ENCODE assay signal across 8 cellular contexts in the genomic region with DNA sequence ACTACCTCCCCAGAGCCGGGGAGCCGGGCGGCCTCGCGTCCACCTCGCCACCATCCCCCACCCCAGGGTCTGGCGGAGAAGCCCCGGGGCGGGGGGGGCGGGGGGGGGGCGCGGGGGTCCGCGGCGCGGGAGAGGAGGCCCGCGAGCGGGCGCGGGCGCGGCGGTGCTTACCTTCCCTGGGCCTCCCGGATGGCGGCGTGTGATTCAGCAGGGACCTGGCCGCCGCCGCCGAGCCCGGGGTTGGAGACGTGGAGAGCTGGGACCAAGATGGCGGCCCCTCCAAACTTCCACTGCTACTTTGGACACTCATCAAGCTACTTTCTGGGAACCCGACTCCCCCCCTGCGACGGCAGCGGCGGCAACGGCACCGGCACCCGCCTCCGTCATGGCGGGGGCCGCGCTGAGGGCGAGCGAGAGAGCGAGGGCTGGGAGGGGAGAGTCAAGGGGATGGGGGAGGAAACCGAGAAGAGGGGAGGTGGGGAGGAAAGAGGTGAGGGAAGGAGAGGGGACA. TPM values are rescaled to one million over a fixed set of nuclear protein-coding genes. Genes with fewer than 3 reads are reported as not detected.
A peak's percentile ranks its signal among the peaks of the same experiment; 100 is the strongest.
DNase-seq lines count a peak whose midpoint lies in the region; ATAC-seq and TF ChIP-seq lines count a peak whose summit lies in the region.

No MANE protein-coding gene starts in this region.

- peaks cover 9% of the 10 kb centered on the region for H3K36me3 Mint-ChIP-seq in activated CD4-positive, alpha-beta T cell treated with anti-CD3 and anti-CD28 coated beads, Interleukin-2, amount 10 ng/mL, durations not matched to agents 7 days and 5 days (ENCODE audit: low read depth)

- no peaks in the 10 kb centered on the region for H3K27me3 Mint-ChIP-seq in activated CD4-positive, alpha-beta T cell treated with anti-CD3 and anti-CD28 coated beads, Interleukin-2, amount 10 ng/mL, durations not matched to agents 7 days and 5 days

- peak overlapping the region; percentile 98 to 99 for H3K27ac ChIP-seq in lung (ENCODE audit: low read depth in 1 of 2, low read length in 1 of 2)

- H3K36me3 ChIP-seq in lung (ENCODE audit: control insufficient read depth in 2 of 2, insufficient read depth in 2 of 2, low read length in 2 of 2) = no peaks in the 10 kb centered on the region

- H3K4me1 Mint-ChIP-seq in activated CD4-positive, alpha-beta T cell treated with anti-CD3 and anti-CD28 coated beads, Interleukin-2, amount 10 ng/mL, durations not matched to agents 7 days and 5 days = peaks cover 60% of the 10 kb centered on the region

- 1 to 2% methylated on average over 25 to 50 of the region's 50 CpGs for WGBS in lung, 2 donors

- H3K4me3 Mint-ChIP-seq in activated CD4-positive, alpha-beta T cell treated with anti-CD3 and anti-CD28 coated beads, Interleukin-2, amount 10 ng/mL, durations not matched to agents 7 days and 5 days = peak overlapping the region; percentile 100

- peak; percentile 75 for DNase-seq in NCI-H2171 (lab: John Stamatoyannopoulos, UW)
- DNase-seq in activated CD4-positive, alpha-beta T cell treated with anti-CD3 and anti-CD28 coated beads, Interleukin-2, amount 10 ng/mL, durations not matched to agents 7 days and 5 days = peak; percentile 68
- peak; percentile 74 for DNase-seq in dermis blood vessel endothelial cell
- DNase-seq in lung (ENCODE audit: low spot score) = peak; percentile 71
- peak; percentile 3 to 58 (median 34) for DNase-seq in stimulated activated CD4-positive, alpha-beta T cell treated with anti-CD3 and anti-CD28 coated beads, TNF-alpha, amount 100 ng/mL, for 1 hour (ENCODE audit: low read depth in 3 of 3, low spot score in 1 of 3)

- CTCF ChIA-PET in activated CD4-positive, alpha-beta T cell treated with anti-CD3 and anti-CD28 coated beads, Interleukin-2, amount 10 ng/mL, durations not matched to agents 7 days and 5 days (lab: Charles Lee) = interaction anchor here (0.7 to 1.1 kb wide), 3 partner anchors 75 to 274 kb away, joined by 3 read pairs; a partner anchor contains a TSS

- H3K27ac Mint-ChIP-seq in activated CD4-positive, alpha-beta T cell treated with anti-CD3 and anti-CD28 coated beads, Interleukin-2, amount 10 ng/mL, durations not matched to agents 7 days and 5 days = peak overlapping the region; percentile 97

- POLR2A ChIA-PET in activated CD4-positive, alpha-beta T cell treated with anti-CD3 and anti-CD28 coated beads, Interleukin-2, amount 10 ng/mL, durations not matched to agents 7 days and 5 days (lab: Charles Lee) = interaction anchor here (1.0 kb wide), 1 partner anchor 73 kb away, joined by 4 read pairs; no protein-coding TSS in a partner anchor

- no peak for TF ChIP-seq CTCF in lung (IDR thresholded peaks at IDR 0.05; ENCODE audit: control extremely low read depth, extremely low read depth)

- H3K9me3 Mint-ChIP-seq in activated CD4-positive, alpha-beta T cell treated with anti-CD3 and anti-CD28 coated beads, Interleukin-2, amount 10 ng/mL, durations not matched to agents 7 days and 5 days = no peaks in the 10 kb centered on the region

- peaks cover 0 to 2% of the 10 kb centered on the region in 2 donors for H3K4me1 ChIP-seq in lung (ENCODE audit: control insufficient read depth in 2 of 2, insufficient read depth in 2 of 2, low read length in 2 of 2)

- no peaks in the 10 kb centered on the region for H3K9me3 ChIP-seq in lung (ENCODE audit: control insufficient read depth in 2 of 2, insufficient read depth in 1 of 2, low read length in 1 of 2)

- ATAC-seq in GM18502 (IDR thresholded peaks at IDR 0.05; ENCODE audit: poor library complexity, unreplicated experiment) (peak; percentile 19), HG02852 (IDR thresholded peaks at IDR 0.05; ENCODE audit: unreplicated experiment) (peak; percentile 28), lung (ENCODE audit: insufficient read depth, low FRiP score) (peak; percentile 59), GM18870 (IDR thresholded peaks at IDR 0.05; ENCODE audit: unreplicated experiment) (no peak)

- no peaks in the 10 kb centered on the region for H3K27me3 ChIP-seq in lung (ENCODE audit: control insufficient read depth, insufficient read depth)

- H3K4me3 ChIP-seq in lung = peak overlapping the region; percentile 93

RNA-seq across cellular contexts. Expression of a gene that starts 0.5 kb away (rescaled TPM):
- 10 to 100 TPM; 87.1 to 92.5 TPM for total RNA-seq in activated CD4-positive, alpha-beta T cell treated with anti-CD3 and anti-CD28 coated beads, Interleukin-2, amount 10 ng/mL, durations not matched to agents 7 days and 5 days
- 15.1 and 45.1 TPM in 2 replicates for total RNA-seq in dermis blood vessel endothelial cell
- total RNA-seq in lung = 10 to 100 TPM; 42.9 to 54.4 TPM
- polyA plus RNA-seq in lung = 10 to 100 TPM in 1 of 2 donors, 1 to 10 TPM in 1; 8.5 to 11.7 TPM
